Comparison of ENCODE assay signal across 8 cellular contexts in genomic region chr1:1599919-1600860, GRCh38. TPM values are rescaled to one million over a fixed set of nuclear protein-coding genes. Genes with fewer than 3 reads are reported as not detected.
DNase-seq lines count a peak whose midpoint lies in the region; ATAC-seq and TF ChIP-seq lines count a peak whose summit lies in the region.

Gene FNDC10, minus strand, starts transcription at chr1:1600135. Its CDS starts 120 bp downstream, at chr1:1600015.

- H3K9me3 Mint-ChIP-seq in activated T-cell treated with anti-CD3 and anti-CD28 coated beads, Interleukin-2, amount 50 U/mL, for 4 hours, result no peaks in the 10 kb centered on the region
- H3K9me3 Mint-ChIP-seq in type B pancreatic cell, result no peaks in the 10 kb centered on the region

- H3K36me3 ChIP-seq in adipocyte (ENCODE audit: control insufficient read depth, insufficient read depth, low read length, severe bottlenecking), result no peaks in the 10 kb centered on the region

- H3K36me3 Mint-ChIP-seq in activated T-cell treated with anti-CD3 and anti-CD28 coated beads, Interleukin-2, amount 50 U/mL, for 4 hours (ENCODE audit: insufficient read depth), result no peaks in the 10 kb centered on the region
- no peaks in the 10 kb centered on the region for H3K36me3 Mint-ChIP-seq in type B pancreatic cell

- H3K4me1 ChIP-seq in adipocyte (ENCODE audit: control insufficient read depth, insufficient read depth, low read length), result peaks cover 6% of the 10 kb centered on the region

- no peak for TF ChIP-seq CTCF in type B pancreatic cell (conservative IDR thresholded peaks at IDR 0.05)

- peak within 1 kb of the TSS; percentile 56 for H3K4me3 ChIP-seq in adipocyte (ENCODE audit: low read length)

- DNase-seq in activated T-cell treated with anti-CD3 and anti-CD28 coated beads, Interleukin-2, amount 50 U/mL, for 4 hours, result no peak
- DNase-seq in activated T-cell treated with anti-CD3 and anti-CD28 coated beads, Interleukin-2, amount 50 U/mL, for 1 hour, result no peak
- DNase-seq in adipocyte (ENCODE audit: low read depth) (peak; percentile 36), islet precursor cell (peak; percentile 61), type B pancreatic cell (ENCODE audit: extremely low spot score, unreplicated experiment) (no peak), GM19240 (ENCODE audit: insufficient read length, low spot score) (no peak)
- no peak for DNase-seq in NK-92 treated with Interleukin-12 subunit alpha and Interleukin-12 subunit beta, amount 100 ng/mL, for 24 hours (lab: John Stamatoyannopoulos, UW)

- no peaks in the 10 kb centered on the region for H3K9me3 ChIP-seq in adipocyte (ENCODE audit: control insufficient read depth, low read length)

- H3K27me3 ChIP-seq in adipocyte (replicated peaks; ENCODE audit: control insufficient read depth, insufficient read depth, low read length), result peaks cover 47% of the 10 kb centered on the region

- no peak within 1 kb of the TSS for H3K9ac ChIP-seq in adipocyte (ENCODE audit: low read length)

- peak within 1 kb of the TSS; percentile 55 for H3K27ac Mint-ChIP-seq in type B pancreatic cell

- H3K27me3 Mint-ChIP-seq in activated T-cell treated with anti-CD3 and anti-CD28 coated beads, Interleukin-2, amount 50 U/mL, for 4 hours (ENCODE audit: low read depth), result peaks cover 9% of the 10 kb centered on the region
- peaks cover 35% of the 10 kb centered on the region for H3K27me3 Mint-ChIP-seq in type B pancreatic cell

- H3K4me3 Mint-ChIP-seq in activated T-cell treated with anti-CD3 and anti-CD28 coated beads, Interleukin-2, amount 50 U/mL, for 4 hours, result peak within 1 kb of the TSS; percentile 76
- peak within 1 kb of the TSS; percentile 87 for H3K4me3 Mint-ChIP-seq in type B pancreatic cell

- ATAC-seq in activated T-cell treated with anti-CD3 and anti-CD28 coated beads, Interleukin-2, amount 50 U/mL, for 4 hours, result peak; percentile 34 to 50
- ATAC-seq in GM19463 (IDR thresholded peaks at IDR 0.05; ENCODE audit: unreplicated experiment), result no peak

- H3K4me1 Mint-ChIP-seq in activated T-cell treated with anti-CD3 and anti-CD28 coated beads, Interleukin-2, amount 50 U/mL, for 4 hours (ENCODE audit: low read depth), result peaks cover 11% of the 10 kb centered on the region
- H3K4me1 Mint-ChIP-seq in type B pancreatic cell (ENCODE audit: unreplicated experiment), result no peaks in the 10 kb centered on the region

RNA-seq across cellular contexts. Expression of gene FNDC10, which starts in this region (rescaled TPM):
- 1 to 10 TPM; 3.0 to 4.8 (median 3.8) TPM for total RNA-seq in activated T-cell treated with anti-CD3 and anti-CD28 coated beads, Interleukin-2, amount 50 U/mL, for 4 hours
- 8.9 and 9.3 TPM in 2 replicates for total RNA-seq in type B pancreatic cell (ENCODE audit: low replicate concordance)

Comparison
In these comparisons a context has a peak if more than half of its experiments do, and no peak if none do; other contexts are left out.
1. DNase-seq: peak in adipocyte (single experiment) and islet precursor cell (single experiment); none in activated T-cell treated with anti-CD3 and anti-CD28 coated beads, Interleukin-2, amount 50 U/mL, for 4 hours (single experiment), activated T-cell treated with anti-CD3 and anti-CD28 coated beads, Interleukin-2, amount 50 U/mL, for 1 hour (single experiment), type B pancreatic cell (single experiment), GM19240 (single experiment) and NK-92 treated with Interleukin-12 subunit alpha and Interleukin-12 subunit beta, amount 100 ng/mL, for 24 hours (single experiment).